Comparison of ENCODE assay signal across 34 cellular contexts in genomic region chr5:54859321-54859720, GRCh38.
"Had no signal": no experiment of that assay in that cellular context is flagged by ENCODE, and none has a peak within 500 bp of the region (broad histone marks: within the 10 kb centered on the region; RNA-seq: fewer than 3 reads in every experiment).

No MANE protein-coding gene starts in this region.

- H3K4me3 Mint-ChIP-seq: activated CD4-positive, alpha-beta memory T cell treated with anti-CD3 and anti-CD28 coated beads, Interleukin-2, amount 10 ng/mL, durations not matched to agents 7 days and 5 days; activated CD8-positive, alpha-beta memory T cell treated with anti-CD3 and anti-CD28 coated beads, Interleukin-2, amount 10 ng/mL, durations not matched to agents 7 days and 5 days; activated naive CD4-positive, alpha-beta T cell treated with anti-CD3 and anti-CD28 coated beads, Interleukin-2, amount 10 ng/mL, durations not matched to agents 7 days and 5 days; activated naive CD8-positive, alpha-beta T cell; activated naive CD8-positive, alpha-beta T cell treated with anti-CD3 and anti-CD28 coated beads, Interleukin-2, amount 50 U/mL, for 24 hours had no signal

- H3K27ac Mint-ChIP-seq: activated CD4-positive, alpha-beta memory T cell treated with anti-CD3 and anti-CD28 coated beads, Interleukin-2, amount 10 ng/mL, durations not matched to agents 7 days and 5 days; activated CD8-positive, alpha-beta memory T cell treated with anti-CD3 and anti-CD28 coated beads, Interleukin-2, amount 10 ng/mL, durations not matched to agents 7 days and 5 days; activated naive CD4-positive, alpha-beta T cell treated with anti-CD3 and anti-CD28 coated beads, Interleukin-2, amount 10 ng/mL, durations not matched to agents 7 days and 5 days; activated naive CD8-positive, alpha-beta T cell; activated naive CD8-positive, alpha-beta T cell treated with anti-CD3 and anti-CD28 coated beads, Interleukin-2, amount 50 U/mL, for 24 hours had no signal

- DNase-seq: activated CD4-positive, alpha-beta memory T cell treated with anti-CD3 and anti-CD28 coated beads, Interleukin-2, amount 10 ng/mL, durations not matched to agents 7 days and 5 days; activated CD4-positive, alpha-beta T cell treated with anti-CD3 and anti-CD28 coated beads for 1 hour; activated CD4-positive, alpha-beta T cell treated with anti-CD3 and anti-CD28 coated beads for 48 hours; activated CD4-positive, CD25-positive, alpha-beta regulatory T cell; activated CD8-positive, alpha-beta memory T cell treated with anti-CD3 and anti-CD28 coated beads for 24 hours; activated CD8-positive, alpha-beta memory T cell treated with anti-CD3 and anti-CD28 coated beads, Interleukin-2, amount 10 ng/mL, durations not matched to agents 7 days and 5 days; activated CD8-positive, alpha-beta memory T cell treated with anti-CD3 and anti-CD28 coated beads, Interleukin-2, amount 50 U/mL, for 48 hours; activated effector memory CD4-positive, alpha-beta T cell treated with Interleukin-2 at 50 U/mL for 16 hours; activated naive CD4-positive, alpha-beta T cell treated with anti-CD3 and anti-CD28 coated beads, Interleukin-2, amount 10 ng/mL, durations not matched to agents 7 days and 5 days; activated naive CD8-positive, alpha-beta T cell treated with anti-CD3 and anti-CD28 coated beads, Interleukin-2, amount 50 U/mL, for 24 hours; activated T-cell treated with anti-CD3 and anti-CD28 coated beads, Interleukin-2, amount 50 U/mL, for 48 hours; amniotic stem cell; aorta; brain microvascular endothelial cell; NCI-H1092 treated with DMSO at 0.1 percent for 48 hours; NCI-H1417; NCI-H146; NCI-H187; NCI-H2029 treated with DMSO at 0.1 percent for 48 hours; NCI-H2107; NCI-H2171; NCI-H510A; NCI-H526; NCI-H748 treated with DMSO at 0.1 percent for 48 hours; NK-92 treated with Interleukin-12 subunit alpha and Interleukin-12 subunit beta, amount 100 ng/mL, for 24 hours; PC-3; Peyer's patch; RPMI8226; SHP77 treated with DMSO at 0.1 percent for 48 hours; T1000; WERI-Rb-1 had no signal

- H3K4me1 ChIP-seq: Peyer's patch had no signal

- H3K4me3 ChIP-seq: cardiac muscle cell, Peyer's patch, SJSA1 had no signal

- H3K27ac ChIP-seq: brain microvascular endothelial cell, cardiac muscle cell, Peyer's patch, SJSA1, WERI-Rb-1 had no signal

- H3K36me3 ChIP-seq: brain microvascular endothelial cell, cardiac muscle cell, Peyer's patch, SJSA1, WERI-Rb-1 had no signal

- H3K4me1 Mint-ChIP-seq: activated CD4-positive, alpha-beta memory T cell treated with anti-CD3 and anti-CD28 coated beads, Interleukin-2, amount 10 ng/mL, durations not matched to agents 7 days and 5 days; activated CD8-positive, alpha-beta memory T cell treated with anti-CD3 and anti-CD28 coated beads, Interleukin-2, amount 10 ng/mL, durations not matched to agents 7 days and 5 days; activated naive CD4-positive, alpha-beta T cell treated with anti-CD3 and anti-CD28 coated beads, Interleukin-2, amount 10 ng/mL, durations not matched to agents 7 days and 5 days had no signal

- H3K27me3 ChIP-seq: brain microvascular endothelial cell, cardiac muscle cell, Peyer's patch, SJSA1 had no signal
